Comparison of ENCODE assay signal across 1 cellular context in the genomic region with DNA sequence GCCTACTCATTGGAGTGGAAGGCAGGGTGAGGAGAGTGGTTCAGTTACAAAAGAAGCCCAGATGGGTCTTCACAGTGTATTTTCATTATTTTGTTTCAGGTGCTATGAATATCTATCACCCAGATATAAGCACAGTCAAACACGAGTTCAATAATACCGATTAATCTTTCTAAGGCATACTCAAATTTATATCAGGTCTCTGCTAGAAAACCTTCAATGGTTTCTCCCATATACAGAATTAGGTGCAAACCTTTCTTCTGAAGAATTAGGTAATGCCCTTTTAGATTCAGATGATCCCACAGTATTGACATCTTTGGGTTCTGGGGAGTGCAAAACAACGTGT.
TF ChIP-seq lines count a peak whose summit lies in the region.

No MANE protein-coding gene starts in this region.

TF ChIP-seq in endothelial cell of umbilical vein, 7 proteins besides CTCF, POLR2A, EP300 and RAD21 (continued from another document):
- no peak for TF ChIP-seq JUN (IDR thresholded peaks at IDR 0.05; ENCODE audit: borderline replicate concordance, insufficient read depth, insufficient read length, low read depth)
- no peak for TF ChIP-seq POLR2AphosphoS5 (IDR thresholded peaks at IDR 0.05; ENCODE audit: insufficient read depth, low read depth, low read length)
- no peak for TF ChIP-seq MYC (IDR thresholded peaks at IDR 0.05; ENCODE audit: low read depth, low read length)
- no peak for TF ChIP-seq EZH2 (IDR thresholded peaks at IDR 0.05; ENCODE audit: borderline replicate concordance, low read depth, low read length, severe bottlenecking)
- no peak for TF ChIP-seq GATA2 (IDR thresholded peaks at IDR 0.05; ENCODE audit: insufficient read depth, insufficient read length, low read depth, low read length)
- TF ChIP-seq, protein P1, sequence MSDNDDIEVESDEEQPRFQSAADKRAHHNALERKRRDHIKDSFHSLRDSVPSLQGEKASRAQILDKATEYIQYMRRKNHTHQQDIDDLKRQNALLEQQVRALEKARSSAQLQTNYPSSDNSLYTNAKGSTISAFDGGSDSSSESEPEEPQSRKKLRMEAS (IDR thresholded peaks at IDR 0.05; ENCODE audit: insufficient read depth, insufficient read length), result no peak
TF ChIP-seq in endothelial cell of umbilical vein: peak in this region for 0.
